Comparison of ENCODE assay signal across 10 cellular contexts in genomic region chr1:116568925-116569490, GRCh38. TPM values are rescaled to one million over a fixed set of nuclear protein-coding genes. Genes with fewer than 3 reads are reported as not detected.
DNase-seq lines count a peak whose midpoint lies in the region; ATAC-seq, FAIRE-seq and TF ChIP-seq lines count a peak whose summit lies in the region.
"Had no signal": no experiment of that assay in that cellular context is flagged by ENCODE, and none has a peak within 500 bp of the region (broad histone marks: within the 10 kb centered on the region; RNA-seq: fewer than 3 reads in every experiment).

No MANE protein-coding gene starts in this region.

- H4K20me1 ChIP-seq in KMS-11 (ENCODE audit: insufficient read depth) (no peaks in the 10 kb centered on the region), K562 (replicated peaks; ENCODE audit: control insufficient read depth, insufficient read depth, low read length) (peaks cover 18% of the 10 kb centered on the region; the same call in 1 of the 2 replicates), neural progenitor cell (ENCODE audit: low read depth) (no peaks in the 10 kb centered on the region)

- peak; percentile 60 for DNase-seq in activated CD4-positive, alpha-beta T cell treated with anti-CD3 and anti-CD28 coated beads, Interleukin-2, amount 10 ng/mL, durations not matched to agents 24 days and 14 days
- no peak for DNase-seq in activated CD4-positive, alpha-beta T cell treated with anti-CD3 and anti-CD28 coated beads for 1 hour
- DNase-seq in K562 (ENCODE audit: extremely low read depth in 1 of 4, low spot score in 3 of 4) (peak in 1 of 4 experiments; percentile 12), neural progenitor cell (ENCODE audit: low spot score) (no peak), A673 (ENCODE audit: low spot score) (no peak)
- DNase-seq in stimulated activated CD4-positive, alpha-beta T cell treated with anti-CD3 and anti-CD28 coated beads, Interleukin-1b, Interleukin-23, amount 100 ng/mL, for 48 hours, result no peak
- DNase-seq: NCI-H226 had no signal

- intact Hi-C loops in activated CD4-positive, alpha-beta T cell treated with anti-CD3 and anti-CD28 coated beads, Interleukin-2, amount 10 ng/mL, durations not matched to agents 24 days and 14 days (cut with micrococcal nuclease), result loop anchor here (2.0 kb wide), 2 partner anchors 192 to 558 kb away; no protein-coding TSS in a partner anchor
- intact Hi-C loops in K562 (cut with micrococcal nuclease) (no loop called here), A673 (cut with micrococcal nuclease; ENCODE audit: unreplicated experiment) (no loop called here)

- TF ChIP-seq CTCF in KMS-11 (conservative IDR thresholded peaks at IDR 0.05; ENCODE audit: low read depth, low read length) (no peak), K562 (IDR thresholded peaks at IDR 0.05 in 2 of 3, conservative IDR thresholded peaks at IDR 0.05 in 1 of 3; ENCODE audit: insufficient read depth in 2 of 3, low read depth in 1 of 3, low read length in 3 of 3) (no peak), neural progenitor cell (IDR thresholded peaks at IDR 0.05) (no peak), A673 (conservative IDR thresholded peaks at IDR 0.05; ENCODE audit: low read depth, low read length) (no peak)

- in situ Hi-C loops in K562 (cut with MboI), result no loop called here

- peaks cover 47% of the 10 kb centered on the region for H3K4me1 ChIP-seq in KMS-11 (ENCODE audit: low read depth, poor library complexity, severe bottlenecking)
- peaks cover 41 to 46% of the 10 kb centered on the region in 2 experiments for H3K4me1 ChIP-seq in K562 (replicated peaks in 1 of 2; ENCODE audit: control insufficient read depth in 2 of 2, insufficient read depth in 2 of 2, low read length in 2 of 2)
- no peaks in the 10 kb centered on the region for H3K4me1 ChIP-seq in neural progenitor cell
- H3K4me1 ChIP-seq in A673 (ENCODE audit: insufficient read depth, low read length, poor library complexity, severe bottlenecking), result peaks cover 3% of the 10 kb centered on the region

- H3K9me3 Mint-ChIP-seq in activated CD4-positive, alpha-beta T cell treated with anti-CD3 and anti-CD28 coated beads, Interleukin-2, amount 10 ng/mL, durations not matched to agents 24 days and 14 days, result peaks cover 10% of the 10 kb centered on the region
- peaks cover 9% of the 10 kb centered on the region for H3K9me3 Mint-ChIP-seq in neural progenitor cell

- H3K4me3 ChIP-seq in KMS-11 (IDR thresholded peaks at IDR 0.05; ENCODE audit: insufficient read depth, low read depth, low read length) (no peak overlapping the region), K562 (peak overlapping the region; percentile 82; the same call in 1 of the 2 replicates), neural progenitor cell (no peak overlapping the region), A673 (ENCODE audit: low read depth, low read length, poor library complexity, severe bottlenecking) (no peak overlapping the region)

- peaks cover 63% of the 10 kb centered on the region for H3K4me1 Mint-ChIP-seq in activated CD4-positive, alpha-beta T cell treated with anti-CD3 and anti-CD28 coated beads, Interleukin-2, amount 10 ng/mL, durations not matched to agents 24 days and 14 days
- H3K4me1 Mint-ChIP-seq in neural progenitor cell, result peaks cover 20% of the 10 kb centered on the region

- H3K9ac ChIP-seq in KMS-11, result no peak overlapping the region
- peak overlapping the region in 1 of 2 experiments; percentile 7; a peak in 1 of 4 replicates for H3K9ac ChIP-seq in K562 (ENCODE audit: insufficient read depth in 1 of 2, low read depth in 2 of 2, low read length in 2 of 2)
- no peak overlapping the region for H3K9ac ChIP-seq in neural progenitor cell

- no peak for FAIRE-seq in K562 (lab: Jason Lieb, UNC)

- no TSS peak for BruUV-seq in K562 (replicated peaks; lab: Mats Ljungman, UMichigan)
- BruUV-seq in A673 (replicated peaks; lab: Mats Ljungman, UMichigan), result no TSS peak

- no peak for TF ChIP-seq POLR2A in K562 (conservative IDR thresholded peaks at IDR 0.05)

- H2AFZ ChIP-seq in KMS-11 (ENCODE audit: low read depth) (no peak overlapping the region), K562 (ENCODE audit: low read depth, low read length) (no peak overlapping the region), neural progenitor cell (replicated peaks) (no peak overlapping the region)

- H3K9me3 ChIP-seq in K562 (replicated peaks; ENCODE audit: control insufficient read depth, insufficient read depth, low read depth, low read length) (peaks cover 6% of the 10 kb centered on the region), neural progenitor cell (ENCODE audit: low read depth) (no peaks in the 10 kb centered on the region), A673 (ENCODE audit: low read depth, low read length, poor library complexity, severe bottlenecking) (no peaks in the 10 kb centered on the region)
- H3K9me3 ChIP-seq: thyroid gland had no signal

- no peaks in the 10 kb centered on the region for H3K27me3 Mint-ChIP-seq in activated CD4-positive, alpha-beta T cell treated with anti-CD3 and anti-CD28 coated beads, Interleukin-2, amount 10 ng/mL, durations not matched to agents 24 days and 14 days
- H3K27me3 Mint-ChIP-seq in neural progenitor cell (ENCODE audit: insufficient read depth, low read depth), result peaks cover 5% of the 10 kb centered on the region

- TF ChIP-seq EP300 in K562 (IDR thresholded peaks at IDR 0.05; ENCODE audit: low read length), result no peak

- H3K27ac ChIP-seq in KMS-11 (peak overlapping the region; percentile 35; the same call in 1 of the 2 replicates), K562 (ENCODE audit: extremely low read depth, low read depth, low read length) (no peak overlapping the region), neural progenitor cell (no peak overlapping the region), A673 (ENCODE audit: low read depth, low read length, poor library complexity, severe bottlenecking) (no peak overlapping the region)

- CTCF ChIA-PET in K562 (lab: Yijun Ruan, JAX; ENCODE audit: low intra/inter-chr PET ratio), result no interaction called here
- CTCF ChIA-PET in A673 (lab: Charles Lee), result interaction anchor here (0.7 to 0.9 kb wide), 2 partner anchors 99 to 416 kb away, joined by 3 to 5 read pairs; partner anchors contain the start of gene IGSF3

- 90% methylated on average over 2 of the region's 2 CpGs for WGBS in K562 (ENCODE audit: insufficient coverage, low coverage, missing lambda C conversion rate)

- peaks cover 29% of the 10 kb centered on the region; the same call in 1 of the 2 replicates for H3K79me2 ChIP-seq in KMS-11 (ENCODE audit: insufficient read depth, low read depth)
- peaks cover 68% of the 10 kb centered on the region for H3K79me2 ChIP-seq in K562 (ENCODE audit: control insufficient read depth, insufficient read depth, low read length)
- no peaks in the 10 kb centered on the region for H3K79me2 ChIP-seq in neural progenitor cell (ENCODE audit: low read depth)

- peaks cover 4% of the 10 kb centered on the region for H3F3A ChIP-seq in neural progenitor cell (ENCODE audit: low read depth)

- no peaks in the 10 kb centered on the region for H3K9me1 ChIP-seq in K562 (ENCODE audit: control insufficient read depth, insufficient read depth, low read length)

- H3K4me2 ChIP-seq in KMS-11 (peak overlapping the region; percentile 56; the same call in 1 of the 2 replicates), K562 (ENCODE audit: insufficient read depth, low read length) (peak overlapping the region; percentile 92), neural progenitor cell (no peak overlapping the region)

- H3K27ac Mint-ChIP-seq in activated CD4-positive, alpha-beta T cell treated with anti-CD3 and anti-CD28 coated beads, Interleukin-2, amount 10 ng/mL, durations not matched to agents 24 days and 14 days, result peak overlapping the region; percentile 88
- H3K27ac Mint-ChIP-seq in neural progenitor cell, result peak overlapping the region; percentile 75

- no peaks in the 10 kb centered on the region for H3K36me3 ChIP-seq in KMS-11 (ENCODE audit: insufficient read depth)
- peaks cover 7% of the 10 kb centered on the region; the same call in 2 of the 3 replicates for H3K36me3 ChIP-seq in K562 (ENCODE audit: control insufficient read depth, insufficient read depth, low read length)
- no peaks in the 10 kb centered on the region for H3K36me3 ChIP-seq in neural progenitor cell
- H3K36me3 ChIP-seq in A673 (ENCODE audit: insufficient read depth, low read length, poor library complexity, severe bottlenecking), result no peaks in the 10 kb centered on the region
- H3K36me3 ChIP-seq: thyroid gland had no signal

- H3K4me3 Mint-ChIP-seq in activated CD4-positive, alpha-beta T cell treated with anti-CD3 and anti-CD28 coated beads, Interleukin-2, amount 10 ng/mL, durations not matched to agents 24 days and 14 days, result peak overlapping the region; percentile 95
- peak overlapping the region; percentile 87 for H3K4me3 Mint-ChIP-seq in neural progenitor cell

- ATAC-seq in K562 (no peak), GM21528 (IDR thresholded peaks at IDR 0.05; ENCODE audit: low FRiP score, unreplicated experiment) (no peak)

- POLR2A ChIA-PET in K562 (lab: Yijun Ruan, JAX) (interaction anchor here (0.7 to 1.8 kb wide), 8 partner anchors 9 to 492 kb away, joined by 3 to 7 read pairs (median 4); no protein-coding TSS in a partner anchor), A673 (lab: Charles Lee; ENCODE audit: low non-redundant PET) (no interaction called here)

- H3K27me3 ChIP-seq in KMS-11 (ENCODE audit: insufficient read depth, low read depth), result no peaks in the 10 kb centered on the region
- H3K27me3 ChIP-seq in K562 (ENCODE audit: control insufficient read depth in 2 of 2, insufficient read depth in 2 of 2, low read length in 2 of 2), result no peaks in the 10 kb centered on the region
- H3K27me3 ChIP-seq in neural progenitor cell, result peaks cover 12% of the 10 kb centered on the region
- H3K27me3 ChIP-seq in A673 (replicated peaks; ENCODE audit: insufficient read depth, low read depth, low read length, poor library complexity), result no peaks in the 10 kb centered on the region
- H3K27me3 ChIP-seq: thyroid gland had no signal

- TF ChIP-seq RAD21 in K562 (CRISPR knock-in tag; conservative IDR thresholded peaks at IDR 0.05 in 1 of 2, IDR thresholded peaks at IDR 0.05 in 1 of 2), result no peak

- H3K36me3 Mint-ChIP-seq in activated CD4-positive, alpha-beta T cell treated with anti-CD3 and anti-CD28 coated beads, Interleukin-2, amount 10 ng/mL, durations not matched to agents 24 days and 14 days (ENCODE audit: low read depth), result peaks cover 46% of the 10 kb centered on the region
- peaks cover 7% of the 10 kb centered on the region for H3K36me3 Mint-ChIP-seq in neural progenitor cell

RNA-seq across cellular contexts. Expression of gene CD58, which starts 1.8 kb away (rescaled TPM):
- total RNA-seq in activated CD4-positive, alpha-beta T cell treated with anti-CD3 and anti-CD28 coated beads, Interleukin-2, amount 10 ng/mL, durations not matched to agents 24 days and 14 days, result 26.5 and 31.0 TPM in 2 replicates
- 43.8 and 80.5 TPM in 2 replicates for total RNA-seq in K562 (2011; cell fraction: chromatin; rRNA removed; ENCODE audit: low replicate concordance)
- total RNA-seq in K562 (2011; cell fraction: nucleolus; rRNA removed), result 32.9 and 38.5 TPM in 2 replicates
- total RNA-seq in K562 (2011; cell fraction: nucleoplasm; rRNA removed), result 55.1 and 71.8 TPM in 2 replicates
- 18.1 and 20.6 TPM in 2 replicates for total RNA-seq in K562 (2014; rRNA removed)
- total RNA-seq in K562 (2014; rRNA removed; fragmentation: Illumina TruSeq; extraction: Trizol), result 38.9 and 44.3 TPM in 2 replicates
- 32.6 and 37.4 TPM in 2 replicates for total RNA-seq in K562 (2015; rRNA removed; fragmentation: Illumina TruSeq; extraction: Trizol)
- 22.6 and 23.1 TPM in 2 replicates for total RNA-seq in K562 (2021)
- 63.1 and 113 TPM in 2 replicates for polyA plus RNA-seq in K562 (2011; rRNA removed)
- polyA plus RNA-seq in K562 (2011; cell fraction: cytosol; rRNA removed), result 26.9 and 29.8 TPM in 2 replicates
- 35.4 and 45.0 TPM in 2 replicates for polyA plus RNA-seq in K562 (2011; cell fraction: nucleus; rRNA removed)
- 27.1 and 33.9 TPM in 2 replicates for polyA plus RNA-seq in K562 (2012)
- polyA plus RNA-seq in K562 (2014; fragmentation: Illumina TruSeq; extraction: Trizol), result 49.0 and 53.2 TPM in 2 replicates
- 10 to 100 TPM; 24.6 to 33.0 TPM for polyA plus RNA-seq in K562 (2014; fragmentation: Nextera tagmentation; extraction: Ambion mirVana)
- 40.9 and 45.0 TPM in 2 replicates for polyA plus RNA-seq in K562 (2014; rRNA removed)
- 43.3 and 57.6 TPM in 2 replicates for polyA minus RNA-seq in K562 (2011; rRNA and poly(A)+ RNA removed)
- 11.0 and 23.7 TPM in 2 replicates for polyA minus RNA-seq in K562 (2011; cell fraction: cytosol; rRNA and poly(A)+ RNA removed)
- 27.6 and 28.0 TPM in 2 replicates for polyA minus RNA-seq in K562 (2011; cell fraction: nucleus; rRNA and poly(A)+ RNA removed)
- 4.2 and 14.6 TPM in 2 replicates for total RNA-seq in neural progenitor cell (ENCODE audit: low replicate concordance)
- total RNA-seq in A673 (2021), result 8.2 and 9.1 TPM in 2 replicates
